Comparison of ENCODE assay signal across 9 cellular contexts in the genomic region with DNA sequence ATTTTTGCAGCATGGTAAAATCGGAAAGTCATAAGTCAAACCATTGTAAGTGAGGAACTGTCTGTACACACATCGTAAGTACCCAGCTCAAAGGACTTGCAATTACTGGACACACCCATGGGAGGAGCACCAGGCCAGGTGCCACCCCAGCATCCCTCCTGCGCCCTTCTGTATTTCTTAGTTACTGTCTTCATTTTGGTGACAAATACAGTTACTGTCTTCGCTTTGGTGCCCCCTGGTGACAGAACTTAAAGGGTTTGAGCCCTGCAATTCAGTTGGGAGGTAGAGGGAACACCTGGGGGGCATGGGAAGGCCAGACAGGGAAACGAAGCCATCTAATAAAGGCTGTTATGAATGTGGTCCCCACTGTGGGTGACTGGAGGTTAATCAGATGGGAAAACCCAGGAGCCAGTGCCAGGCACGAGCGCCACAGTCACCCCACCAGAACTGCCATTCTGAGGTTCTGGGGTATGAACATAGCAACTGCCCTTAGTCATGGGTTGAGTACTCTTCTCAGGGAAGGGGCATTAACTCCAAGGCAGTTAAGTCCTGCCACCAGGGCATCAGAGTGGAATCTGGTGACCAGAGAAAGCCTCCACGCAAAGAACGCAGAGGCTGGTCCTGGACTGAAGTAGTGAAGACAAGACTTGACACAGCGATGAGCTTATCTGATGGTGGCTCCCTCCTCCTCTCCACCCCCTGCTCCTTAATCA.
DNase-seq lines count a peak whose midpoint lies in the region; ATAC-seq, FAIRE-seq and TF ChIP-seq lines count a peak whose summit lies in the region.
"Had no signal": no experiment of that assay in that cellular context is flagged by ENCODE, and none has a peak within 500 bp of the region (broad histone marks: within the 10 kb centered on the region; RNA-seq: fewer than 3 reads in every experiment).

No MANE protein-coding gene starts in this region.

- no peaks in the 10 kb centered on the region for H3K4me1 ChIP-seq in CD4-positive, alpha-beta memory T cell (ENCODE audit: insufficient read depth, low read length)
- no peaks in the 10 kb centered on the region for H3K4me1 ChIP-seq in GM23338 (ENCODE audit: insufficient read depth)
- no peaks in the 10 kb centered on the region for H3K4me1 ChIP-seq in liver (ENCODE audit: control insufficient read depth in 4 of 4, insufficient read depth in 4 of 4, low read length in 3 of 4)
- no peaks in the 10 kb centered on the region for H3K4me1 ChIP-seq in testis

- H3K9me2 ChIP-seq in GM23338 (ENCODE audit: insufficient read depth), result no peaks in the 10 kb centered on the region

- H3K27ac ChIP-seq in CD4-positive, alpha-beta memory T cell (ENCODE audit: low read depth, low read length), result no peak overlapping the region
- H3K27ac ChIP-seq in GM23338 (ENCODE audit: low read depth), result no peak overlapping the region
- no peak overlapping the region for H3K27ac ChIP-seq in liver (ENCODE audit: low read depth in 1 of 2, low read length in 2 of 2)
- H3K27ac ChIP-seq in testis, result no peak overlapping the region
- H3K27ac ChIP-seq: SK-N-MC had no signal

- no peak overlapping the region for H3K9ac ChIP-seq in liver (ENCODE audit: low read depth in 1 of 2, low read length in 2 of 2)

- no peak for TF ChIP-seq POLR2A in testis (IDR thresholded peaks at IDR 0.05)

- peak; percentile 45 to 72 for TF ChIP-seq RAD21 in liver (IDR thresholded peaks at IDR 0.05)

- WGBS in liver, result 63% methylated on average over 10 of the region's 10 CpGs
- 68 to 72% methylated on average over 10 of the region's 10 CpGs for WGBS in testis, 2 donors

- no peaks in the 10 kb centered on the region for H3K9me3 ChIP-seq in CD4-positive, alpha-beta memory T cell (ENCODE audit: control insufficient read depth in 1 of 2, low read length in 2 of 2)
- H3K9me3 ChIP-seq in liver (ENCODE audit: control insufficient read depth in 4 of 4, low read length in 3 of 4) (no peaks in the 10 kb centered on the region), testis (no peaks in the 10 kb centered on the region)

- H3F3A ChIP-seq in GM23338 (replicated peaks; ENCODE audit: low read depth), result no peaks in the 10 kb centered on the region

- DNase-seq in CD4-positive, alpha-beta memory T cell, result peak in 4 of 5 donors; percentile 9 to 24 (median 10)
- DNase-seq in GM23338 (ENCODE audit: low spot score) (peak; percentile 89), RCC 7860 (ENCODE audit: low spot score) (peak; percentile 31), astrocyte of the cerebellum (ENCODE audit: low read depth) (no peak), testis (peak; percentile 44)

- H2AFZ ChIP-seq in GM23338, result no peak overlapping the region; the same call in 1 of the 2 replicates

- no peak overlapping the region for H3K4me3 Mint-ChIP-seq in CD4-positive, alpha-beta memory T cell
- H3K4me3 Mint-ChIP-seq in GM23338, result no peak overlapping the region

- no peak overlapping the region for H3K4me3 ChIP-seq in CD4-positive, alpha-beta memory T cell (ENCODE audit: low read length in 2 of 2)
- H3K4me3 ChIP-seq in GM23338, result no peak overlapping the region
- H3K4me3 ChIP-seq in astrocyte of the cerebellum (ENCODE audit: low read depth, low read length), result no peak overlapping the region
- no peak overlapping the region for H3K4me3 ChIP-seq in liver (ENCODE audit: low read depth in 1 of 3, low read length in 3 of 3)
- H3K4me3 ChIP-seq in testis, result no peak overlapping the region
- H3K4me3 ChIP-seq: SK-N-MC had no signal

- peak overlapping the region in 1 of 7 donors; percentile 9 for H3K27ac Mint-ChIP-seq in CD4-positive, alpha-beta memory T cell
- H3K27ac Mint-ChIP-seq in GM23338, result no peak overlapping the region

- CTCF ChIA-PET in CD4-positive, alpha-beta memory T cell (lab: Charles Lee; ENCODE audit: partially characterized antibody), result interaction anchor here (1.4 kb wide), 1 partner anchor 617 kb away, joined by 3 read pairs; no protein-coding TSS in a partner anchor

- no peaks in the 10 kb centered on the region for H3K36me3 Mint-ChIP-seq in CD4-positive, alpha-beta memory T cell
- H3K36me3 Mint-ChIP-seq in GM23338 (ENCODE audit: low read depth), result no peaks in the 10 kb centered on the region; the same call in 2 of the 3 replicates

- H3K27me3 ChIP-seq in CD4-positive, alpha-beta memory T cell (ENCODE audit: insufficient read depth, low read length), result no peaks in the 10 kb centered on the region
- H3K27me3 ChIP-seq in GM23338 (ENCODE audit: insufficient read depth) (no peaks in the 10 kb centered on the region), liver (ENCODE audit: control insufficient read depth in 4 of 4, insufficient read depth in 4 of 4, low read length in 3 of 4) (peaks cover 0 to 8% (median 1%) of the 10 kb centered on the region in 4 donors), testis (no peaks in the 10 kb centered on the region)

- H3K9me3 Mint-ChIP-seq in CD4-positive, alpha-beta memory T cell, result no peaks in the 10 kb centered on the region
- no peaks in the 10 kb centered on the region for H3K9me3 Mint-ChIP-seq in GM23338

- H3K36me3 ChIP-seq in CD4-positive, alpha-beta memory T cell (ENCODE audit: insufficient read depth, low read length), result no peaks in the 10 kb centered on the region
- no peaks in the 10 kb centered on the region for H3K36me3 ChIP-seq in GM23338 (ENCODE audit: insufficient read depth)
- H3K36me3 ChIP-seq in liver (ENCODE audit: control insufficient read depth in 4 of 4, insufficient read depth in 3 of 4, low read depth in 1 of 4, low read length in 3 of 4), result no peaks in the 10 kb centered on the region
- no peaks in the 10 kb centered on the region for H3K36me3 ChIP-seq in testis (ENCODE audit: low read depth, missing control alignments)

- H3K4me2 ChIP-seq in GM23338, result no peak overlapping the region

- no peaks in the 10 kb centered on the region for H3K4me1 Mint-ChIP-seq in CD4-positive, alpha-beta memory T cell
- H3K4me1 Mint-ChIP-seq in GM23338, result no peaks in the 10 kb centered on the region

- H3K79me2 ChIP-seq in GM23338 (replicated peaks; ENCODE audit: insufficient read depth), result no peaks in the 10 kb centered on the region

- POLR2A ChIA-PET in CD4-positive, alpha-beta memory T cell (lab: Charles Lee; ENCODE audit: partially characterized antibody), result no interaction called here

- no peak for FAIRE-seq in RCC 7860 (lab: Jason Lieb, UNC)

- no peaks in the 10 kb centered on the region for H4K20me1 ChIP-seq in GM23338 (replicated peaks; ENCODE audit: insufficient read depth)

- TF ChIP-seq CTCF in GM23338 (conservative IDR thresholded peaks at IDR 0.05; ENCODE audit: low read depth in 2 of 2) (peak; percentile 73 to 84), astrocyte of the cerebellum (IDR thresholded peaks at IDR 0.05; ENCODE audit: low read depth, low read length, missing control alignments) (peak; percentile 50), liver (IDR thresholded peaks at IDR 0.05; ENCODE audit: low read depth, low read length, missing input control) (peak; percentile 38), testis (IDR thresholded peaks at IDR 0.05) (peak in 1 of 3 experiments; percentile 24)

- intact Hi-C loops in CD4-positive, alpha-beta memory T cell (cut with micrococcal nuclease), result no loop called here
- intact Hi-C loops in testis (cut with DNase I; ENCODE audit: low total_unique reads), result no loop called here

- ATAC-seq in GM23338, result peak; percentile 86
- no peak for ATAC-seq in HG02973 (IDR thresholded peaks at IDR 0.05; ENCODE audit: unreplicated experiment)
- ATAC-seq in HG02759 (IDR thresholded peaks at IDR 0.05; ENCODE audit: unreplicated experiment), result no peak

- H3K27me3 Mint-ChIP-seq in CD4-positive, alpha-beta memory T cell, result peaks cover 8 to 16% of the 10 kb centered on the region in 2 donors
- H3K27me3 Mint-ChIP-seq in GM23338 (ENCODE audit: insufficient read depth, low read depth, poor library complexity), result peaks cover 2% of the 10 kb centered on the region

- in situ Hi-C loops in astrocyte of the cerebellum (cut with HindIII; ENCODE audit: low sequenced_read_pairs), result no loop called here

TF ChIP-seq in GM23338, 12 proteins besides CTCF, POLR2A, EP300 and RAD21 (continues in another document):
- TF ChIP-seq, protein P1, sequence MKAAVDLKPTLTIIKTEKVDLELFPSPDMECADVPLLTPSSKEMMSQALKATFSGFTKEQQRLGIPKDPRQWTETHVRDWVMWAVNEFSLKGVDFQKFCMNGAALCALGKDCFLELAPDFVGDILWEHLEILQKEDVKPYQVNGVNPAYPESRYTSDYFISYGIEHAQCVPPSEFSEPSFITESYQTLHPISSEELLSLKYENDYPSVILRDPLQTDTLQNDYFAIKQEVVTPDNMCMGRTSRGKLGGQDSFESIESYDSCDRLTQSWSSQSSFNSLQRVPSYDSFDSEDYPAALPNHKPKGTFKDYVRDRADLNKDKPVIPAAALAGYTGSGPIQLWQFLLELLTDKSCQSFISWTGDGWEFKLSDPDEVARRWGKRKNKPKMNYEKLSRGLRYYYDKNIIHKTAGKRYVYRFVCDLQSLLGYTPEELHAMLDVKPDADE (IDR thresholded peaks at IDR 0.05), result no peak

TF ChIP-seq in liver, 16 proteins besides CTCF, POLR2A, EP300 and RAD21:
- TF ChIP-seq FOXA2 (IDR thresholded peaks at IDR 0.05), result no peak
